14 cellular contexts compared by ENCODE assay signal in genomic region chr12:114393569-114393968, GRCh38. TPM values are rescaled to one million over a fixed set of nuclear protein-coding genes. Genes with fewer than 3 reads are reported as not detected.
DNase-seq lines count a peak whose midpoint lies in the region; ATAC-seq and TF ChIP-seq lines count a peak whose summit lies in the region.
"Had no signal": no experiment of that assay in that cellular context is flagged by ENCODE, and none has a peak within 500 bp of the region (broad histone marks: within the 10 kb centered on the region; RNA-seq: fewer than 3 reads in every experiment).

No MANE protein-coding gene starts in this region.

- H3K4me1 Mint-ChIP-seq in HFFc6 (ENCODE audit: low read depth): peaks cover 80% of the 10 kb centered on the region
- no peaks in the 10 kb centered on the region for H3K4me1 Mint-ChIP-seq in stimulated activated naive CD8-positive, alpha-beta T cell treated with anti-CD3 and anti-CD28 coated beads, Interleukin-15, amount 100 ng/mL, for 72 hours
- no peaks in the 10 kb centered on the region for H3K4me1 Mint-ChIP-seq in stimulated activated naive B cell treated with anti-CD40 and anti-IgM and Interleukin-4, amounts not matched to agents 10 μg/mL and 1 μg/mL and 100 μg/mL, for 72 hours
- H3K4me1 Mint-ChIP-seq: CD4-positive, CD25-positive, alpha-beta regulatory T cell had no signal

- DNase-seq in left ventricle myocardium inferior (no peak), Right ventricle myocardium inferior (ENCODE audit: missing footprints) (no peak), HFFc6 (no peak), sigmoid colon (peak; percentile 14)
- DNase-seq in stimulated activated naive CD8-positive, alpha-beta T cell treated with anti-CD3 and anti-CD28 coated beads, Interleukin-15, amount 100 ng/mL, for 72 hours: no peak
- DNase-seq in stimulated activated naive B cell treated with anti-CD40 and anti-IgM and Interleukin-4, amounts not matched to agents 10 μg/mL and 1 μg/mL and 100 μg/mL, for 72 hours: no peak
- DNase-seq: ACHN; CD4-positive, CD25-positive, alpha-beta regulatory T cell; GOT3; HCEC 1CT had no signal

- H3K4me3 ChIP-seq in left ventricle myocardium inferior (no peak overlapping the region), gastroesophageal sphincter (no peak overlapping the region), sigmoid colon (no peak overlapping the region)
- H3K4me3 ChIP-seq: BLaER1 treated with 17β-estradiol and CSF1 and Interleukin-3, amounts not matched to agents 10 nM and 100 nM had no signal

- H3K36me3 ChIP-seq in left ventricle myocardium inferior (peaks cover 26% of the 10 kb centered on the region), gastroesophageal sphincter (peaks cover 0 to 49% of the 10 kb centered on the region in 2 donors), sigmoid colon (no peaks in the 10 kb centered on the region)
- H3K36me3 ChIP-seq: BLaER1 treated with 17β-estradiol and CSF1 and Interleukin-3, amounts not matched to agents 10 nM and 100 nM had no signal

- no peaks in the 10 kb centered on the region for H3K9me3 Mint-ChIP-seq in HFFc6
- no peaks in the 10 kb centered on the region for H3K9me3 Mint-ChIP-seq in stimulated activated naive CD8-positive, alpha-beta T cell treated with anti-CD3 and anti-CD28 coated beads, Interleukin-15, amount 100 ng/mL, for 72 hours
- H3K9me3 Mint-ChIP-seq in stimulated activated naive B cell treated with anti-CD40 and anti-IgM and Interleukin-4, amounts not matched to agents 10 μg/mL and 1 μg/mL and 100 μg/mL, for 72 hours: no peaks in the 10 kb centered on the region

- TF ChIP-seq EP300 in gastroesophageal sphincter (IDR thresholded peaks at IDR 0.05) (no peak), sigmoid colon (IDR thresholded peaks at IDR 0.05) (no peak)

- H3K36me3 Mint-ChIP-seq in HFFc6 (ENCODE audit: low read depth): peaks cover 71% of the 10 kb centered on the region
- H3K36me3 Mint-ChIP-seq in stimulated activated naive B cell treated with anti-CD40 and anti-IgM and Interleukin-4, amounts not matched to agents 10 μg/mL and 1 μg/mL and 100 μg/mL, for 72 hours: no peaks in the 10 kb centered on the region

- H3K4me3 Mint-ChIP-seq in HFFc6: no peak overlapping the region
- H3K4me3 Mint-ChIP-seq in stimulated activated naive CD8-positive, alpha-beta T cell treated with anti-CD3 and anti-CD28 coated beads, Interleukin-15, amount 100 ng/mL, for 72 hours: no peak overlapping the region
- H3K4me3 Mint-ChIP-seq in stimulated activated naive B cell treated with anti-CD40 and anti-IgM and Interleukin-4, amounts not matched to agents 10 μg/mL and 1 μg/mL and 100 μg/mL, for 72 hours: no peak overlapping the region
- H3K4me3 Mint-ChIP-seq: CD4-positive, CD25-positive, alpha-beta regulatory T cell had no signal

- 69 to 90% methylated on average over 2 to 4 of the region's 4 CpGs for WGBS in gastroesophageal sphincter (ENCODE audit: low coverage in 1 of 2), 2 donors
- WGBS in sigmoid colon, 2 donors: 11 to 23% methylated on average over 4 of the region's 4 CpGs

- H3K27ac ChIP-seq in left ventricle myocardium inferior (replicated peaks) (peak overlapping the region; percentile 62), gastroesophageal sphincter (peak overlapping the region in 3 of 4 donors; percentile 54 to 94 (median 91)), sigmoid colon (peak overlapping the region in 1 of 4 donors; percentile 34)
- H3K27ac ChIP-seq: BLaER1 treated with 17β-estradiol and CSF1 and Interleukin-3, amounts not matched to agents 10 nM and 100 nM had no signal

- intact Hi-C loops in left ventricle myocardium inferior (cut with micrococcal nuclease): no loop called here
- intact Hi-C loops in Right ventricle myocardium inferior (cut with DNase I): no loop called here
- intact Hi-C loops in sigmoid colon (cut with DNase I): no loop called here

- H3K27me3 ChIP-seq in left ventricle myocardium inferior (ENCODE audit: low read depth) (peaks cover 39% of the 10 kb centered on the region), gastroesophageal sphincter (peaks cover 23% of the 10 kb centered on the region), sigmoid colon (peaks cover 24 to 90% (median 63%) of the 10 kb centered on the region in 3 donors)

- no peaks in the 10 kb centered on the region; the same call in 1 of the 2 replicates for H3K27me3 Mint-ChIP-seq in HFFc6 (ENCODE audit: insufficient read depth)
- H3K27me3 Mint-ChIP-seq in stimulated activated naive CD8-positive, alpha-beta T cell treated with anti-CD3 and anti-CD28 coated beads, Interleukin-15, amount 100 ng/mL, for 72 hours: peaks cover 83% of the 10 kb centered on the region
- H3K27me3 Mint-ChIP-seq in stimulated activated naive B cell treated with anti-CD40 and anti-IgM and Interleukin-4, amounts not matched to agents 10 μg/mL and 1 μg/mL and 100 μg/mL, for 72 hours: peaks cover 70 to 75% of the 10 kb centered on the region in 2 donors

- TF ChIP-seq CTCF in left ventricle myocardium inferior (IDR thresholded peaks at IDR 0.05; ENCODE audit: borderline replicate concordance): no peak
- no peak for TF ChIP-seq CTCF in HFFc6 (IDR thresholded peaks at IDR 0.05)
- TF ChIP-seq CTCF in gastroesophageal sphincter (IDR thresholded peaks at IDR 0.05): no peak
- TF ChIP-seq CTCF in sigmoid colon (IDR thresholded peaks at IDR 0.05): no peak

- H3K9me3 ChIP-seq in left ventricle myocardium inferior (replicated peaks) (no peaks in the 10 kb centered on the region), gastroesophageal sphincter (no peaks in the 10 kb centered on the region), sigmoid colon (no peaks in the 10 kb centered on the region)

- no peak for TF ChIP-seq POLR2A in gastroesophageal sphincter (IDR thresholded peaks at IDR 0.05)
- TF ChIP-seq POLR2A in sigmoid colon (IDR thresholded peaks at IDR 0.05): no peak

- no peak for ATAC-seq in Right ventricle myocardium inferior
- no peak for ATAC-seq in gastroesophageal sphincter
- ATAC-seq in stimulated activated naive CD8-positive, alpha-beta T cell treated with anti-CD3 and anti-CD28 coated beads, Interleukin-15, amount 100 ng/mL, for 72 hours: no peak
- no peak for ATAC-seq in stimulated activated naive B cell treated with anti-CD40 and anti-IgM and Interleukin-4, amounts not matched to agents 10 μg/mL and 1 μg/mL and 100 μg/mL, for 72 hours (replicated peaks)
- ATAC-seq: HepG2 had no signal

- H3K4me1 ChIP-seq in left ventricle myocardium inferior: peaks cover 84% of the 10 kb centered on the region
- H3K4me1 ChIP-seq in gastroesophageal sphincter: peaks cover 0 to 86% (median 6%) of the 10 kb centered on the region in 3 donors
- peaks cover 0 to 9% (median 5%) of the 10 kb centered on the region in 4 donors for H3K4me1 ChIP-seq in sigmoid colon
- H3K4me1 ChIP-seq: BLaER1 treated with 17β-estradiol and CSF1 and Interleukin-3, amounts not matched to agents 10 nM and 100 nM had no signal

- H3K27ac Mint-ChIP-seq in HFFc6: peak overlapping the region; percentile 33; the same call in 1 of the 2 replicates
- H3K27ac Mint-ChIP-seq in stimulated activated naive CD8-positive, alpha-beta T cell treated with anti-CD3 and anti-CD28 coated beads, Interleukin-15, amount 100 ng/mL, for 72 hours: no peak overlapping the region
- no peak overlapping the region for H3K27ac Mint-ChIP-seq in stimulated activated naive B cell treated with anti-CD40 and anti-IgM and Interleukin-4, amounts not matched to agents 10 μg/mL and 1 μg/mL and 100 μg/mL, for 72 hours
- H3K27ac Mint-ChIP-seq: CD4-positive, CD25-positive, alpha-beta regulatory T cell had no signal

RNA-seq across cellular contexts. Expression of gene TBX5, which starts 12.4 kb away (rescaled TPM):
- total RNA-seq in left ventricle myocardium inferior (75.1 TPM), Right ventricle myocardium inferior (55.8 TPM), gastroesophageal sphincter (10 to 100 TPM in 3 of 4 donors, 1 to 10 TPM in 1; 8.6 to 38.8 (median 28.0) TPM), sigmoid colon (not detected)
- total RNA-seq in HFFc6 (2021; fragmentation: NEBNext Ultra II Directional; extraction: Animal tissue kit (Norgen Biotek cat#: 25700)): 10 to 100 TPM; 20.7 to 27.8 (median 24.3) TPM
- polyA plus RNA-seq in sigmoid colon: not detected
- total RNA-seq: A172; CD4-positive, CD25-positive, alpha-beta regulatory T cell; HepG2 had no signal
- polyA plus RNA-seq: CD4-positive, CD25-positive, alpha-beta regulatory T cell; HepG2 had no signal

Comparison
In these comparisons a context has a peak if more than half of its experiments do, and no peak if none do; other contexts are left out.
1. RNA of gene TBX5, which starts 12.4 kb away (total RNA-seq): 75.1 TPM in left ventricle myocardium inferior (single experiment), 55.8 TPM in Right ventricle myocardium inferior (single experiment), 8.6 to 38.8 TPM in gastroesophageal sphincter and 20.7 to 27.8 TPM in HFFc6; not detected in sigmoid colon; every median in the first group is over 4 times any median in the second.